In genomic region chr14:94058128-94058673, GRCh38 we compare ENCODE assay signal across 16 cellular contexts. TPM values are rescaled to one million over a fixed set of nuclear protein-coding genes. Genes with fewer than 3 reads are reported as not detected.
DNase-seq lines count a peak whose midpoint lies in the region; ATAC-seq and TF ChIP-seq lines count a peak whose summit lies in the region.
"Had no signal": no experiment of that assay in that cellular context is flagged by ENCODE, and none has a peak within 500 bp of the region (broad histone marks: within the 10 kb centered on the region; RNA-seq: fewer than 3 reads in every experiment).

No MANE protein-coding gene starts in this region.

- no peak overlapping the region for H3K4me3 Mint-ChIP-seq in activated naive CD4-positive, alpha-beta T cell treated with anti-CD3 and anti-CD28 coated beads, Interleukin-2, amount 10 ng/mL, durations not matched to agents 7 days and 5 days
- no peak overlapping the region for H3K4me3 Mint-ChIP-seq in activated naive CD4-positive, alpha-beta T cell treated with anti-CD3 and anti-CD28 coated beads for 36 hours
- no peak overlapping the region for H3K4me3 Mint-ChIP-seq in activated CD4-positive, alpha-beta memory T cell treated with anti-CD3 and anti-CD28 coated beads, Interleukin-2, amount 10 ng/mL, durations not matched to agents 7 days and 5 days
- H3K4me3 Mint-ChIP-seq in immature natural killer cell: peak overlapping the region; percentile 12 to 69 (median 54)
- H3K4me3 Mint-ChIP-seq: dendritic cell treated with granulocyte-macrophage colony-stimulating factor and Interleukin-4, amounts not matched to agents 40 ng/mL and 50 ng/mL, for 4 days had no signal

- H3K4me1 ChIP-seq in spleen (peaks cover 25 to 88% (median 47%) of the 10 kb centered on the region in 6 donors), right atrium auricular region (peaks cover 0 to 21% of the 10 kb centered on the region in 2 donors)
- H3K4me1 ChIP-seq: SJCRH30 had no signal

- no peak for DNase-seq in activated naive CD4-positive, alpha-beta T cell treated with anti-CD3 and anti-CD28 coated beads, Interleukin-2, amount 10 ng/mL, durations not matched to agents 7 days and 5 days
- no peak for DNase-seq in activated naive CD4-positive, alpha-beta T cell treated with anti-CD3 and anti-CD28 coated beads for 36 hours
- DNase-seq in activated CD4-positive, alpha-beta memory T cell treated with anti-CD3 and anti-CD28 coated beads, Interleukin-2, amount 10 ng/mL, durations not matched to agents 7 days and 5 days: no peak
- DNase-seq in immature natural killer cell (no peak), spleen (no peak), sciatic nerve (ENCODE audit: low spot score) (no peak), right atrium auricular region (ENCODE audit: low spot score) (no peak)
- DNase-seq: brain microvascular endothelial cell, GF-D8, lower lobe of right lung, NCI-H1694 treated with DMSO at 0.1 percent for 48 hours, NCI-H345, retina, SJCRH30 had no signal

- CTCF ChIA-PET in activated naive CD4-positive, alpha-beta T cell treated with anti-CD3 and anti-CD28 coated beads, Interleukin-2, amount 10 ng/mL, durations not matched to agents 7 days and 5 days (lab: Charles Lee): interaction anchor here (0.6 to 3.7 kb wide), 5 partner anchors 21 to 1485 kb away, joined by 3 to 24 read pairs (median 4); no protein-coding TSS in a partner anchor
- CTCF ChIA-PET in activated naive CD4-positive, alpha-beta T cell treated with anti-CD3 and anti-CD28 coated beads for 36 hours (lab: Charles Lee): interaction anchor here (1.1 to 3.7 kb wide), 7 partner anchors 9 to 119 kb away, joined by 3 to 15 read pairs (median 7); no protein-coding TSS in a partner anchor
- CTCF ChIA-PET in activated CD4-positive, alpha-beta memory T cell treated with anti-CD3 and anti-CD28 coated beads, Interleukin-2, amount 10 ng/mL, durations not matched to agents 7 days and 5 days (lab: Charles Lee): interaction anchor here (0.9 to 3.7 kb wide), 6 partner anchors 9 to 118 kb away, joined by 3 to 21 read pairs (median 4); no protein-coding TSS in a partner anchor

- H3K36me3 ChIP-seq in spleen: peaks cover 2 to 100% (median 93%) of the 10 kb centered on the region in 6 donors
- peaks cover 92% of the 10 kb centered on the region for H3K36me3 ChIP-seq in right atrium auricular region

- WGBS in spleen, 5 donors: 75 to 84% (median 84%) methylated on average over 1 of the region's 1 CpG

- peak overlapping the region in 6 of 8 donors; percentile 13 to 66 (median 38) for H3K27ac ChIP-seq in spleen
- no peak overlapping the region for H3K27ac ChIP-seq in right atrium auricular region
- H3K27ac ChIP-seq: brain microvascular endothelial cell, lower lobe of right lung, SJCRH30 had no signal

- H3K27me3 Mint-ChIP-seq in activated naive CD4-positive, alpha-beta T cell treated with anti-CD3 and anti-CD28 coated beads, Interleukin-2, amount 10 ng/mL, durations not matched to agents 7 days and 5 days: no peaks in the 10 kb centered on the region
- H3K27me3 Mint-ChIP-seq in activated naive CD4-positive, alpha-beta T cell treated with anti-CD3 and anti-CD28 coated beads for 36 hours (ENCODE audit: low read depth): no peaks in the 10 kb centered on the region
- H3K27me3 Mint-ChIP-seq in activated CD4-positive, alpha-beta memory T cell treated with anti-CD3 and anti-CD28 coated beads, Interleukin-2, amount 10 ng/mL, durations not matched to agents 7 days and 5 days: no peaks in the 10 kb centered on the region
- peaks cover 0 to 9% (median 5%) of the 10 kb centered on the region in 3 donors for H3K27me3 Mint-ChIP-seq in immature natural killer cell (ENCODE audit: low read depth in 3 of 3)
- H3K27me3 Mint-ChIP-seq: dendritic cell treated with granulocyte-macrophage colony-stimulating factor and Interleukin-4, amounts not matched to agents 40 ng/mL and 50 ng/mL, for 4 days had no signal

- H3K4me1 Mint-ChIP-seq in activated naive CD4-positive, alpha-beta T cell treated with anti-CD3 and anti-CD28 coated beads, Interleukin-2, amount 10 ng/mL, durations not matched to agents 7 days and 5 days: peaks cover 50% of the 10 kb centered on the region
- peaks cover 46% of the 10 kb centered on the region for H3K4me1 Mint-ChIP-seq in activated naive CD4-positive, alpha-beta T cell treated with anti-CD3 and anti-CD28 coated beads for 36 hours (ENCODE audit: low read depth)
- peaks cover 54% of the 10 kb centered on the region for H3K4me1 Mint-ChIP-seq in activated CD4-positive, alpha-beta memory T cell treated with anti-CD3 and anti-CD28 coated beads, Interleukin-2, amount 10 ng/mL, durations not matched to agents 7 days and 5 days
- H3K4me1 Mint-ChIP-seq in immature natural killer cell: peaks cover 54 to 74% of the 10 kb centered on the region in 2 donors

- H3K27ac Mint-ChIP-seq in activated naive CD4-positive, alpha-beta T cell treated with anti-CD3 and anti-CD28 coated beads, Interleukin-2, amount 10 ng/mL, durations not matched to agents 7 days and 5 days: peak overlapping the region; percentile 29
- H3K27ac Mint-ChIP-seq in activated naive CD4-positive, alpha-beta T cell treated with anti-CD3 and anti-CD28 coated beads for 36 hours: no peak overlapping the region
- peak overlapping the region; percentile 3 for H3K27ac Mint-ChIP-seq in activated CD4-positive, alpha-beta memory T cell treated with anti-CD3 and anti-CD28 coated beads, Interleukin-2, amount 10 ng/mL, durations not matched to agents 7 days and 5 days
- H3K27ac Mint-ChIP-seq in immature natural killer cell: peak overlapping the region; percentile 68 to 93 (median 83)
- H3K27ac Mint-ChIP-seq: dendritic cell treated with granulocyte-macrophage colony-stimulating factor and Interleukin-4, amounts not matched to agents 40 ng/mL and 50 ng/mL, for 4 days had no signal

- H3K27me3 ChIP-seq in spleen (replicated peaks in 1 of 7) (no peaks in the 10 kb centered on the region), right atrium auricular region (no peaks in the 10 kb centered on the region)
- H3K27me3 ChIP-seq: brain microvascular endothelial cell, SJCRH30 had no signal

- no peaks in the 10 kb centered on the region for H3K9me3 ChIP-seq in spleen
- H3K9me3 ChIP-seq in right atrium auricular region: no peaks in the 10 kb centered on the region
- H3K9me3 ChIP-seq: lower lobe of right lung, SJCRH30 had no signal

- intact Hi-C loops in activated naive CD4-positive, alpha-beta T cell treated with anti-CD3 and anti-CD28 coated beads for 36 hours (cut with micrococcal nuclease): no loop called here
- intact Hi-C loops in spleen (cut with DNase I; ENCODE audit: low total_unique reads): no loop called here
- intact Hi-C loops in sciatic nerve (cut with DNase I): no loop called here

- TF ChIP-seq CTCF in spleen (IDR thresholded peaks at IDR 0.05 in 8 of 11, conservative IDR thresholded peaks at IDR 0.05 in 3 of 11) (no peak), right atrium auricular region (IDR thresholded peaks at IDR 0.05) (no peak)

- TF ChIP-seq POLR2A in spleen (IDR thresholded peaks at IDR 0.05): no peak

- POLR2A ChIA-PET in activated CD4-positive, alpha-beta memory T cell treated with anti-CD3 and anti-CD28 coated beads, Interleukin-2, amount 10 ng/mL, durations not matched to agents 7 days and 5 days (lab: Charles Lee): interaction anchor here (1.2 to 3.5 kb wide), 6 partner anchors 10 to 37 kb away, joined by 3 to 54 read pairs (median 4); partner anchors contain the start of genes DDX24 and IFI27L1

- no peak for ATAC-seq in sciatic nerve
- ATAC-seq in GM21367 (IDR thresholded peaks at IDR 0.05; ENCODE audit: unreplicated experiment): no peak

- H3K4me3 ChIP-seq in spleen (no peak overlapping the region), right atrium auricular region (no peak overlapping the region)
- H3K4me3 ChIP-seq: lower lobe of right lung, SJCRH30 had no signal

- H3K36me3 Mint-ChIP-seq in activated naive CD4-positive, alpha-beta T cell treated with anti-CD3 and anti-CD28 coated beads, Interleukin-2, amount 10 ng/mL, durations not matched to agents 7 days and 5 days: peaks cover 86% of the 10 kb centered on the region
- peaks cover 52% of the 10 kb centered on the region for H3K36me3 Mint-ChIP-seq in activated naive CD4-positive, alpha-beta T cell treated with anti-CD3 and anti-CD28 coated beads for 36 hours (ENCODE audit: low read depth)
- H3K36me3 Mint-ChIP-seq in activated CD4-positive, alpha-beta memory T cell treated with anti-CD3 and anti-CD28 coated beads, Interleukin-2, amount 10 ng/mL, durations not matched to agents 7 days and 5 days (ENCODE audit: low read depth): peaks cover 89% of the 10 kb centered on the region
- H3K36me3 Mint-ChIP-seq in immature natural killer cell: peaks cover 28 to 54% (median 50%) of the 10 kb centered on the region in 3 donors

- H3K9me3 Mint-ChIP-seq in activated naive CD4-positive, alpha-beta T cell treated with anti-CD3 and anti-CD28 coated beads, Interleukin-2, amount 10 ng/mL, durations not matched to agents 7 days and 5 days: no peaks in the 10 kb centered on the region
- H3K9me3 Mint-ChIP-seq in activated naive CD4-positive, alpha-beta T cell treated with anti-CD3 and anti-CD28 coated beads for 36 hours: no peaks in the 10 kb centered on the region
- H3K9me3 Mint-ChIP-seq in activated CD4-positive, alpha-beta memory T cell treated with anti-CD3 and anti-CD28 coated beads, Interleukin-2, amount 10 ng/mL, durations not matched to agents 7 days and 5 days: no peaks in the 10 kb centered on the region
- no peaks in the 10 kb centered on the region for H3K9me3 Mint-ChIP-seq in immature natural killer cell
- H3K9me3 Mint-ChIP-seq: dendritic cell treated with granulocyte-macrophage colony-stimulating factor and Interleukin-4, amounts not matched to agents 40 ng/mL and 50 ng/mL, for 4 days had no signal

RNA-seq across cellular contexts. Expression of gene DDX24, which starts 22.8 kb away (rescaled TPM):
- 100 to 1,000 TPM; 190 to 200 TPM for total RNA-seq in activated naive CD4-positive, alpha-beta T cell treated with anti-CD3 and anti-CD28 coated beads for 36 hours
- total RNA-seq in activated CD4-positive, alpha-beta memory T cell treated with anti-CD3 and anti-CD28 coated beads, Interleukin-2, amount 10 ng/mL, durations not matched to agents 7 days and 5 days: 100 to 1,000 TPM; 210 to 216 TPM
- polyA plus RNA-seq in immature natural killer cell (100 to 1,000 TPM in 2 of 3 donors, 10 to 100 TPM in 1; 60.8 to 208 (median 114) TPM), spleen (100 to 1,000 TPM in 1 of 3 donors, 10 to 100 TPM in 2; 70.8 to 103 (median 91.8) TPM)
- total RNA-seq in spleen (100 to 1,000 TPM; 168 to 251 (median 209) TPM), sciatic nerve (181 TPM), right atrium auricular region (100 to 1,000 TPM; 166 to 178 TPM)

RNA-seq across cellular contexts. Expression of gene IFI27L1, which starts 22.9 kb away (rescaled TPM):
- 10 to 100 TPM; 33.9 to 35.8 TPM for total RNA-seq in activated naive CD4-positive, alpha-beta T cell treated with anti-CD3 and anti-CD28 coated beads for 36 hours
- 10 to 100 TPM; 49.5 to 51.0 TPM for total RNA-seq in activated CD4-positive, alpha-beta memory T cell treated with anti-CD3 and anti-CD28 coated beads, Interleukin-2, amount 10 ng/mL, durations not matched to agents 7 days and 5 days
- 10 to 100 TPM; 10.0 to 19.3 (median 10.3) TPM for polyA plus RNA-seq in immature natural killer cell
- total RNA-seq in spleen: 10 to 100 TPM in 6 of 7 donors, 1 to 10 TPM in 1; 4.4 to 16.1 (median 11.4) TPM
- 10 to 100 TPM in 2 of 3 donors, 1 to 10 TPM in 1; 7.5 to 18.8 (median 13.9) TPM for polyA plus RNA-seq in spleen
- total RNA-seq in sciatic nerve: 20.5 TPM
- 10 to 100 TPM; 13.8 to 21.1 TPM for total RNA-seq in right atrium auricular region

RNA-seq across cellular contexts. Expression of gene OTUB2, which starts 32.1 kb away (rescaled TPM):
- total RNA-seq in activated naive CD4-positive, alpha-beta T cell treated with anti-CD3 and anti-CD28 coated beads for 36 hours: 1 to 10 TPM; 1.6 to 1.7 TPM
- total RNA-seq in activated CD4-positive, alpha-beta memory T cell treated with anti-CD3 and anti-CD28 coated beads, Interleukin-2, amount 10 ng/mL, durations not matched to agents 7 days and 5 days: 1 to 10 TPM; 7.3 to 7.9 TPM
- polyA plus RNA-seq in immature natural killer cell (under 1 TPM in 2 of 3 donors, not detected in 1; 0.22 to 0.33 TPM), spleen (under 1 TPM; 0.07 to 0.29 (median 0.08) TPM)
- total RNA-seq in spleen (1 to 10 TPM in 2 of 7 donors, under 1 TPM in 5; 0.23 to 1.1 (median 0.56) TPM), sciatic nerve (0.80 TPM), right atrium auricular region (under 1 TPM; 0.43 to 0.48 TPM)

RNA-seq across cellular contexts. Expression of gene IFI27, which starts 52.3 kb away (rescaled TPM):
- total RNA-seq in activated naive CD4-positive, alpha-beta T cell treated with anti-CD3 and anti-CD28 coated beads for 36 hours: 1 to 10 TPM; 1.5 to 2.3 TPM
- total RNA-seq in activated CD4-positive, alpha-beta memory T cell treated with anti-CD3 and anti-CD28 coated beads, Interleukin-2, amount 10 ng/mL, durations not matched to agents 7 days and 5 days: 100 to 1,000 TPM; 184 to 186 TPM
- 1 to 10 TPM in 1 of 3 donors, not detected in 2; 2.8 TPM for polyA plus RNA-seq in immature natural killer cell
- total RNA-seq in spleen: 100 to 1,000 TPM; 304 to 893 (median 750) TPM
- polyA plus RNA-seq in spleen: 1,000 to 10,000 TPM in 1 of 3 donors, 100 to 1,000 TPM in 2; 371 to 1,170 (median 689) TPM
- 219 TPM for total RNA-seq in sciatic nerve
- total RNA-seq in right atrium auricular region: 100 to 1,000 TPM; 140 to 229 TPM

Comparison
In these comparisons a context has a peak if more than half of its experiments do, and no peak if none do; other contexts are left out.
1. H3K4me3 Mint-ChIP-seq: peak in immature natural killer cell (5 of 5); none in activated naive CD4-positive, alpha-beta T cell treated with anti-CD3 and anti-CD28 coated beads, Interleukin-2, amount 10 ng/mL, durations not matched to agents 7 days and 5 days (single experiment), activated naive CD4-positive, alpha-beta T cell treated with anti-CD3 and anti-CD28 coated beads for 36 hours (single experiment) and activated CD4-positive, alpha-beta memory T cell treated with anti-CD3 and anti-CD28 coated beads, Interleukin-2, amount 10 ng/mL, durations not matched to agents 7 days and 5 days (single experiment).
2. H3K27ac ChIP-seq: peak in spleen (6 of 8); none in right atrium auricular region (0 of 2).